In genomic region chr6:33454009-33454946, GRCh38 we compare ENCODE assay signal across 8 cellular contexts. TPM values are rescaled to one million over a fixed set of nuclear protein-coding genes. Genes with fewer than 3 reads are reported as not detected.
DNase-seq lines count a peak whose midpoint lies in the region; ATAC-seq and TF ChIP-seq lines count a peak whose summit lies in the region.

Gene ZBTB9 (plus strand): TSS chr6:33454576. CDS start chr6:33455101, 525 bp downstream.

- H3K9ac ChIP-seq in muscle layer of colon (ENCODE audit: low read length), result peak within 1 kb of the TSS; percentile 81

- DNase-seq in DMS53 treated with DMSO at 0.1 percent for 48 hours (lab: John Stamatoyannopoulos, UW; ENCODE audit: unreplicated experiment) (peak; percentile 98), KBM-7 (peak; percentile 95), PC-9 (peak; percentile 91 to 95)
- DNase-seq in activated T-cell treated with anti-CD3 and anti-CD28 coated beads, Interleukin-2, amount 50 U/mL, for 24 hours, result peak; percentile 94
- DNase-seq in stimulated activated CD8-positive, alpha-beta memory T cell treated with anti-CD3 and anti-CD28 coated beads, Interleukin-7, amount 100 ng/mL, for 1 hour (ENCODE audit: low read depth in 2 of 2), result peak; percentile 81 to 85

- no peak for TF ChIP-seq CTCF in PC-9 (conservative IDR thresholded peaks at IDR 0.05)

- peak within 1 kb of the TSS; percentile 99 for H3K4me2 ChIP-seq in PC-9

- no peaks in the 10 kb centered on the region for H3F3A ChIP-seq in PC-9 (ENCODE audit: insufficient read depth, low read depth)

- POLR2A ChIA-PET in PC-9 (lab: Charles Lee; ENCODE audit: unreplicated experiment), result interaction anchor here (0.6 to 1.0 kb wide), 5 partner anchors 45 to 483 kb away, joined by 3 to 5 read pairs (median 4); no protein-coding TSS in a partner anchor

- H3K36me3 Mint-ChIP-seq in activated T-cell treated with anti-CD3 and anti-CD28 coated beads, Interleukin-2, amount 50 U/mL, for 24 hours (ENCODE audit: low read depth), result peaks cover 53% of the 10 kb centered on the region

- H3K27ac ChIP-seq in PC-9, result no peak within 1 kb of the TSS
- H3K27ac ChIP-seq in muscle layer of colon (ENCODE audit: low read depth, low read length), result peak within 1 kb of the TSS; percentile 92

- peak within 1 kb of the TSS; percentile 94 for H2AFZ ChIP-seq in PC-9

- H3K9me2 ChIP-seq in PC-9 (ENCODE audit: insufficient read depth), result no peaks in the 10 kb centered on the region

- H3K27me3 Mint-ChIP-seq in activated T-cell treated with anti-CD3 and anti-CD28 coated beads, Interleukin-2, amount 50 U/mL, for 24 hours, result no peaks in the 10 kb centered on the region

- H3K27me3 ChIP-seq in PC-9 (ENCODE audit: insufficient read depth, low read depth) (no peaks in the 10 kb centered on the region), muscle layer of colon (ENCODE audit: control insufficient read depth in 1 of 2, insufficient read depth in 2 of 2, low read length in 2 of 2) (no peaks in the 10 kb centered on the region)

- peaks cover 19% of the 10 kb centered on the region for H3K79me2 ChIP-seq in PC-9 (ENCODE audit: low read depth)

- H3K36me3 ChIP-seq in PC-9 (ENCODE audit: low read depth), result no peaks in the 10 kb centered on the region
- H3K36me3 ChIP-seq in muscle layer of colon (ENCODE audit: insufficient read depth, low read length), result peaks cover 13% of the 10 kb centered on the region

- H3K4me1 ChIP-seq in PC-9 (replicated peaks; ENCODE audit: insufficient read depth) (peaks cover 6% of the 10 kb centered on the region), muscle layer of colon (ENCODE audit: insufficient read depth, low read length) (peaks cover 13% of the 10 kb centered on the region)

- H3K4me3 ChIP-seq in PC-9, result peak within 1 kb of the TSS; percentile 95
- H3K4me3 ChIP-seq in muscle layer of colon (ENCODE audit: low read depth in 1 of 2, low read length in 2 of 2), result peak within 1 kb of the TSS; percentile 62 to 94

- BruUV-seq in PC-9 (replicated peaks; lab: Mats Ljungman, UMichigan), result TSS peak; percentile 99

- H3K4me1 Mint-ChIP-seq in activated T-cell treated with anti-CD3 and anti-CD28 coated beads, Interleukin-2, amount 50 U/mL, for 24 hours (ENCODE audit: low read depth), result peaks cover 39% of the 10 kb centered on the region

- ATAC-seq in GM21723 (IDR thresholded peaks at IDR 0.05; ENCODE audit: unreplicated experiment) (peak; percentile 96), esophagus mucosa (peak; percentile 99)

- intact Hi-C loops in PC-9 (cut with micrococcal nuclease; ENCODE audit: unreplicated experiment), result loop anchor here (1.0 to 5.0 kb wide), 3 partner anchors 28 to 117 kb away; partner anchors contain the start of gene PHF1

- no peaks in the 10 kb centered on the region for H4K20me1 ChIP-seq in PC-9 (ENCODE audit: insufficient read depth)

- H3K4me3 Mint-ChIP-seq in activated T-cell treated with anti-CD3 and anti-CD28 coated beads, Interleukin-2, amount 50 U/mL, for 24 hours, result peak within 1 kb of the TSS; percentile 92

- H3K9me3 Mint-ChIP-seq in activated T-cell treated with anti-CD3 and anti-CD28 coated beads, Interleukin-2, amount 50 U/mL, for 24 hours, result no peaks in the 10 kb centered on the region

- H3K9me3 ChIP-seq in PC-9 (ENCODE audit: insufficient read depth, low read depth) (no peaks in the 10 kb centered on the region), muscle layer of colon (ENCODE audit: low read length) (no peaks in the 10 kb centered on the region)

- in situ Hi-C loops in KBM-7 (cut with MboI; ENCODE audit: low pct_unique_long_range_greater_than_20kb, low sequenced_read_pairs), result no loop called here

- H3K27ac Mint-ChIP-seq in activated T-cell treated with anti-CD3 and anti-CD28 coated beads, Interleukin-2, amount 50 U/mL, for 24 hours, result peak within 1 kb of the TSS; percentile 90

- CTCF ChIA-PET in PC-9 (lab: Charles Lee), result interaction anchor here (0.7 kb wide), 1 partner anchor 84 kb away, joined by 3 read pairs; no protein-coding TSS in a partner anchor

RNA-seq across cellular contexts. Expression of gene ZBTB9, which starts in this region (rescaled TPM):
- total RNA-seq in PC-9 (2021), result 7.9 and 8.4 TPM in 2 replicates
- 5.5 TPM for total RNA-seq in esophagus mucosa
